In the genomic region with DNA sequence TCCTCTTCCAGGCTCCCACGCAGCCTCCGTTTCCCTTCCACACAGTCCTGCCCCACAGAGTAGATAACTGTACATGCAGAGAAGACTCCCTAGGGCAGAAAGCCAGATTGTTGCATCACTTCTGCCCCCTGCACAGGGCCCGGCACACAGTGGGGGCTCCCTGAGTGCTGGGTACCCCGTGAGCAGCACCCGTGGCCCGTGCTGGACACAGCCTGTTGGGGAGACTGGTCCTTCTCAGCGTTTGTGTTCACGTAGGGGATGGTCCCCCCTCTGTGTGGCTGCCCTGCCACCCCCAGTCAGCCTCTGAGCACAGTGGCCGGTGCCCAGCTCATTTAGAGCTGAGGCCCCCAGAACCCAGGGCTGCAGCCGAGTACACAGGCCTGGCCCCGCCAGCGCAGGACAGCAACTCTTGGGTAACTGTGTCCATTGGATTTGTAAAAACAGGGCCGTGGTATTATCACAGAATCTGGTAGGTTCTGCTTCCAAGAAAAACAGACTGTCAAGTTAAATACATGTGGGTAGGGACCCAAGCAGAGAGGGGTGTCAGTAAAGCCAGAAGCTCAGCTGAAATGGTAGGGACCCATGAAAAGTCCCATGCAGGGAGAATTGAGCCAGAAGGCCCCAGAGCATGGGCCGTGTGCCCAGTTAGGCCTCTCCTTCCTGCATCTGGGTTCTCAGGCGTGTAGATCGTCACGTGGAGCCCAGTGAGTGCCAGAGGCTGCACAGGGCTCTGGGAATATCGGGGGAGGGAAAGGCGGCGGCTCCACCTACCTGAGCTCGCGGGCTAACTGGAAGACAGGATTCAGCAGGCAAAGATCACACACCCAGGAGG, we compare ENCODE assay signal across 9 cellular contexts.
DNase-seq lines count a peak whose midpoint lies in the region; ATAC-seq and TF ChIP-seq lines count a peak whose summit lies in the region.
"Had no signal": no experiment of that assay in that cellular context is flagged by ENCODE, and none has a peak within 500 bp of the region (broad histone marks: within the 10 kb centered on the region; RNA-seq: fewer than 3 reads in every experiment).

No MANE protein-coding gene starts in this region.

- no peak overlapping the region for H3K4me3 ChIP-seq in fibroblast of the aortic adventitia (ENCODE audit: low read depth, low read length)

- peak overlapping the region; percentile 54 to 94 (median 74) for H3K27ac Mint-ChIP-seq in nephron
- no peak overlapping the region for H3K27ac Mint-ChIP-seq in CD14-positive monocyte
- H3K27ac Mint-ChIP-seq: immature natural killer cell had no signal

- H3K9me3 Mint-ChIP-seq in nephron (no peaks in the 10 kb centered on the region), CD14-positive monocyte (no peaks in the 10 kb centered on the region)
- no peaks in the 10 kb centered on the region for H3K9me3 Mint-ChIP-seq in activated T-cell treated with anti-CD3 and anti-CD28 coated beads, Interleukin-2, amount 50 U/mL, for 4 hours
- H3K9me3 Mint-ChIP-seq: immature natural killer cell had no signal

- H3K4me1 Mint-ChIP-seq in nephron: peaks cover 32% of the 10 kb centered on the region
- no peaks in the 10 kb centered on the region for H3K4me1 Mint-ChIP-seq in activated T-cell treated with anti-CD3 and anti-CD28 coated beads, Interleukin-2, amount 50 U/mL, for 4 hours (ENCODE audit: low read depth)
- H3K4me1 Mint-ChIP-seq in CD14-positive monocyte: no peaks in the 10 kb centered on the region
- H3K4me1 Mint-ChIP-seq: immature natural killer cell had no signal

- H3K4me3 Mint-ChIP-seq in nephron (no peak overlapping the region), CD14-positive monocyte (no peak overlapping the region)
- H3K4me3 Mint-ChIP-seq in activated T-cell treated with anti-CD3 and anti-CD28 coated beads, Interleukin-2, amount 50 U/mL, for 4 hours: no peak overlapping the region
- H3K4me3 Mint-ChIP-seq: immature natural killer cell had no signal

- no peak for TF ChIP-seq CTCF in fibroblast of the aortic adventitia (IDR thresholded peaks at IDR 0.05; ENCODE audit: insufficient read depth, low read length)
- TF ChIP-seq CTCF in nephron (IDR thresholded peaks at IDR 0.05; ENCODE audit: unreplicated experiment in 3 of 3): no peak
- TF ChIP-seq CTCF in CD14-positive monocyte (IDR thresholded peaks at IDR 0.05): no peak

- DNase-seq in AG08396 (ENCODE audit: low spot score) (peak; percentile 41), NCI-H526 (lab: John Stamatoyannopoulos, UW) (peak; percentile 43 to 83), fibroblast of the aortic adventitia (ENCODE audit: low read depth) (peak; percentile 88), CD14-positive monocyte (ENCODE audit: low spot score) (no peak)
- DNase-seq in activated T-cell treated with anti-CD3 and anti-CD28 coated beads, Interleukin-2, amount 50 U/mL, for 4 hours: no peak
- DNase-seq: immature natural killer cell had no signal

- no peaks in the 10 kb centered on the region for H3K36me3 Mint-ChIP-seq in nephron (ENCODE audit: low read depth)
- H3K36me3 Mint-ChIP-seq in activated T-cell treated with anti-CD3 and anti-CD28 coated beads, Interleukin-2, amount 50 U/mL, for 4 hours (ENCODE audit: insufficient read depth): no peaks in the 10 kb centered on the region
- no peaks in the 10 kb centered on the region for H3K36me3 Mint-ChIP-seq in CD14-positive monocyte
- H3K36me3 Mint-ChIP-seq: immature natural killer cell had no signal

- H3K27me3 Mint-ChIP-seq in nephron (ENCODE audit: low read depth) (no peaks in the 10 kb centered on the region), CD14-positive monocyte (ENCODE audit: low read depth in 3 of 3) (peaks cover 6 to 9% (median 6%) of the 10 kb centered on the region in 3 donors)
- no peaks in the 10 kb centered on the region for H3K27me3 Mint-ChIP-seq in activated T-cell treated with anti-CD3 and anti-CD28 coated beads, Interleukin-2, amount 50 U/mL, for 4 hours (ENCODE audit: low read depth)

- ATAC-seq in activated T-cell treated with anti-CD3 and anti-CD28 coated beads, Interleukin-2, amount 50 U/mL, for 4 hours: no peak
- ATAC-seq in HG02571 (IDR thresholded peaks at IDR 0.05; ENCODE audit: unreplicated experiment): no peak
- no peak for ATAC-seq in HG02588 (IDR thresholded peaks at IDR 0.05; ENCODE audit: unreplicated experiment)

- intact Hi-C loops in CD14-positive monocyte (cut with micrococcal nuclease): no loop called here

Comparison
In these comparisons a context has a peak if more than half of its experiments do, and no peak if none do; other contexts are left out.
1. DNase-seq: peak in AG08396 (single experiment), NCI-H526 (2 of 2) and fibroblast of the aortic adventitia (single experiment); none in activated T-cell treated with anti-CD3 and anti-CD28 coated beads, Interleukin-2, amount 50 U/mL, for 4 hours (single experiment) and CD14-positive monocyte (single experiment).
2. H3K27ac Mint-ChIP-seq: peak in nephron (3 of 3); none in CD14-positive monocyte (0 of 7).